ENCODE assay signal across 13 cellular contexts in the genomic region with DNA sequence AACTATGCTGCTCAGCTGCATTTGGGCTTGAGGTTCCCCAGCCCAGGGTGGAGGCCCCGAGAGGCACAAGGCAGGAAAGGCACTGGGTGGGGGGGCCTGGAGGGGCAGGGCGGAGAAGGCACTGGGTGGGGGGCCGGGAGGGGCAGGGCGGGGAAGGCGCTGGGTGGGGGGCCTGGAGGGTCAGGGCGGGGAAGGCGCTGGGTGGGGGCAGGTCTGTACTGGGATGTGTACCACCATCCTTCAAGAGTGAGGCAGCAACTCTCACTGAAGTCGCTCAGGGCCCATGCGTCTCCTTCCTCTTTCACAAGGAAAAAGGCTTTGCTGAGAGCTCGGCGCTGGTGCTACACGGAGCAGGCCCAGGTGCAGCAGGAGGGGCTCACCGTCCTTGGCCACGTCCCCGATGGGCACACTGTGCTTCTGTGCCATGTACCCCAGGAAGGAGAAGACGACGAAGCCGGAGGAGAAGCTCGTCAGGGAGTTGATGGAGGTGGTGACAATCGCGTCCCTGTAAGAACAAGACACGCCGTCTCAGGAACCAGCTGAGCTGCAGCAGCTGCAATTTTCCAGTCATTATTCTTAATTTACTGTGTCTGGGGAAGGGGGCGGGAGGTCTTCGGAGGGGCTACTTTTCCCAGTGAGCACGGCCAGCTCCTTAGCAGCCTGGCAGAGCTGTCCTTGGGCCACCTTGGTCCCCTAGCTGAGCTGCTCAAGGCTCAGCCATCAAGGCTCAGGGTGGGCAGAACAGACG. TPM values are rescaled to one million over a fixed set of nuclear protein-coding genes. Genes with fewer than 3 reads are reported as not detected.
DNase-seq lines count a peak whose midpoint lies in the region; ATAC-seq and TF ChIP-seq lines count a peak whose summit lies in the region.
"Had no signal": no experiment of that assay in that cellular context is flagged by ENCODE, and none has a peak within 500 bp of the region (broad histone marks: within the 10 kb centered on the region; RNA-seq: fewer than 3 reads in every experiment).

No MANE protein-coding gene starts in this region.

- no peak for TF ChIP-seq CTCF in psoas muscle (IDR thresholded peaks at IDR 0.05)

- intact Hi-C loops in psoas muscle (cut with DNase I), result no loop called here

- H3K27me3 ChIP-seq in psoas muscle (ENCODE audit: insufficient read depth in 3 of 3, low read length in 2 of 3), result peaks cover 0 to 52% (median 10%) of the 10 kb centered on the region in 3 donors

- H3K9me3 ChIP-seq in psoas muscle, result no peaks in the 10 kb centered on the region

- 24 to 29% (median 26%) methylated on average over 25 to 27 of the region's 27 CpGs for WGBS in psoas muscle, 3 donors

- ATAC-seq in psoas muscle, result no peak
- no peak for ATAC-seq in GM21423 (IDR thresholded peaks at IDR 0.05; ENCODE audit: unreplicated experiment)
- ATAC-seq: activated T-cell treated with anti-CD3 and anti-CD28 coated beads, Interleukin-2, amount 50 U/mL, for 72 hours had no signal

- H3K4me1 ChIP-seq in psoas muscle, result no peaks in the 10 kb centered on the region
- H3K4me1 ChIP-seq: parathyroid adenoma had no signal

- no peak overlapping the region for H3K27ac ChIP-seq in psoas muscle
- H3K27ac ChIP-seq: parathyroid adenoma had no signal

- peak; percentile 15 for DNase-seq in NCI-H82 (lab: John Stamatoyannopoulos, UW)
- no peak for DNase-seq in NCI-H82 treated with DMSO at 0.1 percent for 48 hours (lab: John Stamatoyannopoulos, UW; ENCODE audit: unreplicated experiment)
- peak; percentile 58 for DNase-seq in NAMALWA (ENCODE audit: low spot score)
- DNase-seq in cerebellum (ENCODE audit: low spot score), result peak; percentile 12
- peak; percentile 9 to 34 for DNase-seq in psoas muscle
- no peak for DNase-seq in HK-2 (ENCODE audit: unreplicated experiment)
- DNase-seq in foreskin melanocyte, result no peak
- DNase-seq: activated T-cell treated with anti-CD3 and anti-CD28 coated beads, Interleukin-2, amount 50 U/mL, for 72 hours; islet precursor cell; SHP77 treated with DMSO at 0.1 percent for 48 hours had no signal

- H3K4me3 ChIP-seq in psoas muscle, result no peak overlapping the region

- H3K36me3 ChIP-seq in psoas muscle (ENCODE audit: insufficient read depth in 1 of 2, low read depth in 1 of 2), result no peaks in the 10 kb centered on the region

RNA-seq across cellular contexts. Expression of gene SLC6A3, which starts 30.8 kb away (rescaled TPM):
- total RNA-seq in cerebellum, result 0.18 TPM
- not detected for total RNA-seq in psoas muscle
- polyA plus RNA-seq in psoas muscle, result under 1 TPM in 2 of 3 donors, not detected in 1; under 0.01 to 0.01 TPM
- total RNA-seq: activated T-cell treated with anti-CD3 and anti-CD28 coated beads, Interleukin-2, amount 50 U/mL, for 72 hours; HT-29 had no signal

Comparison
In these comparisons a context has a peak if more than half of its experiments do, and no peak if none do; other contexts are left out.
1. DNase-seq: peak in NCI-H82 (single experiment), NAMALWA (single experiment), cerebellum (single experiment) and psoas muscle (2 of 2); none in NCI-H82 treated with DMSO at 0.1 percent for 48 hours (single experiment), HK-2 (single experiment) and foreskin melanocyte (single experiment).